In genomic region chr22:40512426-40513136, GRCh38 we compare ENCODE assay signal across 8 cellular contexts.
DNase-seq lines count a peak whose midpoint lies in the region; ATAC-seq and TF ChIP-seq lines count a peak whose summit lies in the region.

No MANE protein-coding gene starts in this region.

- H3K27ac Mint-ChIP-seq in T-cell = no peak overlapping the region

- TF ChIP-seq CTCF in fibroblast of villous mesenchyme (IDR thresholded peaks at IDR 0.05; ENCODE audit: insufficient read depth, low read depth, low read length) (no peak), psoas muscle (IDR thresholded peaks at IDR 0.05) (no peak)

- CTCF ChIA-PET in T-cell (lab: Charles Lee) = interaction anchor here (0.5 to 0.9 kb wide), 7 partner anchors 8 to 196 kb away, joined by 3 to 4 read pairs (median 3); no protein-coding TSS in a partner anchor

- intact Hi-C loops in psoas muscle (cut with DNase I) = loop anchor here in 1 of 2 donors (5.0 kb wide), 2 partner anchors 75 to 125 kb away; partner anchors contain the start of gene MRTFA

- H3K36me3 ChIP-seq in psoas muscle (ENCODE audit: insufficient read depth in 1 of 2, low read depth in 1 of 2) = peaks cover 0 to under 1% of the 10 kb centered on the region in 2 donors

- H3K4me1 ChIP-seq in psoas muscle = peaks cover 54% of the 10 kb centered on the region

- H3K27ac ChIP-seq in psoas muscle = peak overlapping the region; percentile 75

- POLR2A ChIA-PET in T-cell (lab: Charles Lee) = interaction anchor here (0.6 to 0.7 kb wide), 3 partner anchors 58 to 86 kb away, joined by 3 to 5 read pairs (median 4); no protein-coding TSS in a partner anchor

- peaks cover 17 to 29% (median 22%) of the 10 kb centered on the region in 3 donors for H3K4me1 Mint-ChIP-seq in T-cell

- DNase-seq in DMS 273 (lab: John Stamatoyannopoulos, UW; ENCODE audit: unreplicated experiment) = peak; percentile 69
- peak; percentile 23 for DNase-seq in RKO (ENCODE audit: low spot score)
- DNase-seq in fibroblast of villous mesenchyme (ENCODE audit: low read depth) = peak; percentile 100
- no peak for DNase-seq in psoas muscle
- no peak for DNase-seq in NCI-H748 (lab: John Stamatoyannopoulos, UW; ENCODE audit: unreplicated experiment)
- DNase-seq in cerebellar cortex (ENCODE audit: low spot score) = no peak
- DNase-seq in NOMO-1 (lab: John Stamatoyannopoulos, UW; ENCODE audit: unreplicated experiment in 2 of 2) = no peak
- DNase-seq in T-cell = no peak

- WGBS in psoas muscle, 3 donors = 46 to 65% (median 55%) methylated on average over 2 of the region's 2 CpGs

- no peak overlapping the region for H3K4me3 Mint-ChIP-seq in T-cell

- no peaks in the 10 kb centered on the region for H3K27me3 Mint-ChIP-seq in T-cell

- H3K27me3 ChIP-seq in psoas muscle (ENCODE audit: insufficient read depth in 3 of 3, low read length in 2 of 3) = no peaks in the 10 kb centered on the region

- peaks cover 10% of the 10 kb centered on the region for H3K36me3 Mint-ChIP-seq in T-cell

- H3K4me3 ChIP-seq in fibroblast of villous mesenchyme (ENCODE audit: low read depth, low read length) = no peak overlapping the region
- no peak overlapping the region for H3K4me3 ChIP-seq in psoas muscle

- H3K9me3 ChIP-seq in psoas muscle = no peaks in the 10 kb centered on the region

- H3K9me3 Mint-ChIP-seq in T-cell = no peaks in the 10 kb centered on the region

- ATAC-seq in psoas muscle (peak; percentile 47 to 85 (median 64)), T-cell (replicated peaks in 1 of 4) (no peak)

Comparison
In these comparisons a context has a peak if more than half of its experiments do, and no peak if none do; other contexts are left out.
1. DNase-seq: peak in DMS 273 (single experiment), RKO (single experiment) and fibroblast of villous mesenchyme (single experiment); none in psoas muscle (0 of 2), NCI-H748 (single experiment), cerebellar cortex (single experiment), NOMO-1 (0 of 2) and T-cell (0 of 34).
2. ATAC-seq: peak in psoas muscle (4 of 4); none in T-cell (0 of 4).